9 cellular contexts compared by ENCODE assay signal in genomic region chr12:44834996-44835395, GRCh38. TPM values are rescaled to one million over a fixed set of nuclear protein-coding genes. Genes with fewer than 3 reads are reported as not detected.
A peak's percentile ranks its signal among the peaks of the same experiment; 100 is the strongest.
DNase-seq lines count a peak whose midpoint lies in the region; ATAC-seq and TF ChIP-seq lines count a peak whose summit lies in the region.
"Not testable (repeated sequence)": the region's sequence is repeated elsewhere in the genome, so short reads cannot be mapped to it uniquely, and the experiment has no call there.
"Had no signal": no experiment of that assay in that cellular context is flagged by ENCODE, and none has a peak within 500 bp of the region (broad histone marks: within the 10 kb centered on the region; RNA-seq: fewer than 3 reads in every experiment).

No MANE protein-coding gene starts in this region.

- H2AFZ ChIP-seq in neural progenitor cell (replicated peaks), result not testable (repeated sequence)

- H3K36me3 ChIP-seq in CD8-positive, alpha-beta T cell (ENCODE audit: insufficient read depth, low read length); esophagus squamous epithelium; neural progenitor cell: not testable (repeated sequence)

- ATAC-seq in CD8-positive, alpha-beta T cell; T-helper 17 cell; activated naive CD4-positive, alpha-beta T cell treated with anti-CD3 and anti-CD28 coated beads, Interleukin-2, amount 50 U/mL, for 72 hours: not testable (repeated sequence)

- peaks cover 25% of the 10 kb centered on the region for H3K36me3 Mint-ChIP-seq in CD8-positive, alpha-beta T cell
- H3K36me3 Mint-ChIP-seq in T-helper 17 cell (ENCODE audit: low read depth); activated T-cell treated with anti-CD3 and anti-CD28 coated beads, Interleukin-2, amount 50 U/mL, for 24 hours (ENCODE audit: low read depth); activated naive CD4-positive, alpha-beta T cell treated with anti-CD3 and anti-CD28 coated beads, Interleukin-2, amount 50 U/mL, for 72 hours; chondrocyte (ENCODE audit: low read depth): not testable (repeated sequence)
- H3K36me3 Mint-ChIP-seq in neural progenitor cell, result peaks cover 14% of the 10 kb centered on the region

- WGBS in esophagus squamous epithelium, 2 donors, result 63 to 85% methylated on average over 4 of the region's 7 CpGs

- peaks cover 95% of the 10 kb centered on the region for H3K4me1 Mint-ChIP-seq in CD8-positive, alpha-beta T cell (ENCODE audit: low read depth)
- H3K4me1 Mint-ChIP-seq in T-helper 17 cell (peaks cover 45% of the 10 kb centered on the region), neural progenitor cell (peaks cover 16% of the 10 kb centered on the region)
- H3K4me1 Mint-ChIP-seq in activated T-cell treated with anti-CD3 and anti-CD28 coated beads, Interleukin-2, amount 50 U/mL, for 24 hours (ENCODE audit: low read depth), result peaks cover 94% of the 10 kb centered on the region
- H3K4me1 Mint-ChIP-seq in chondrocyte (ENCODE audit: low read depth), result not testable (repeated sequence)

- not testable (repeated sequence) for TF ChIP-seq POLR2A in esophagus squamous epithelium (IDR thresholded peaks at IDR 0.05)

- H3K4me3 ChIP-seq in CD8-positive, alpha-beta T cell (ENCODE audit: low read depth, low read length), result peak overlapping the region; percentile 20
- not testable (repeated sequence) for H3K4me3 ChIP-seq in esophagus squamous epithelium, neural progenitor cell

- CTCF ChIA-PET in CD8-positive, alpha-beta T cell (lab: Charles Lee), result not testable (repeated sequence)

- H3K4me3 Mint-ChIP-seq in CD8-positive, alpha-beta T cell, result peak overlapping the region; percentile 73
- not testable (repeated sequence) for H3K4me3 Mint-ChIP-seq in T-helper 17 cell; chondrocyte (ENCODE audit: unreplicated experiment); neural progenitor cell
- H3K4me3 Mint-ChIP-seq in activated T-cell treated with anti-CD3 and anti-CD28 coated beads, Interleukin-2, amount 50 U/mL, for 24 hours, result peak overlapping the region; percentile 18

- H3K27ac Mint-ChIP-seq in CD8-positive, alpha-beta T cell, result peak overlapping the region; percentile 94
- peak overlapping the region; percentile 95 for H3K27ac Mint-ChIP-seq in T-helper 17 cell
- peak overlapping the region; percentile 88 for H3K27ac Mint-ChIP-seq in activated T-cell treated with anti-CD3 and anti-CD28 coated beads, Interleukin-2, amount 50 U/mL, for 24 hours
- H3K27ac Mint-ChIP-seq in activated naive CD4-positive, alpha-beta T cell treated with anti-CD3 and anti-CD28 coated beads, Interleukin-2, amount 50 U/mL, for 72 hours, result peak overlapping the region; percentile 86 to 88
- H3K27ac Mint-ChIP-seq in chondrocyte (ENCODE audit: unreplicated experiment), result not testable (repeated sequence)
- peak overlapping the region; percentile 38 for H3K27ac Mint-ChIP-seq in neural progenitor cell

- H3K4me1 ChIP-seq in CD8-positive, alpha-beta T cell (ENCODE audit: insufficient read depth, low read length), result peaks cover 90% of the 10 kb centered on the region
- H3K4me1 ChIP-seq in esophagus squamous epithelium, result peaks cover 0 to 28% (median 5%) of the 10 kb centered on the region in 3 donors
- not testable (repeated sequence) for H3K4me1 ChIP-seq in neural progenitor cell

- TF ChIP-seq CTCF in CD8-positive, alpha-beta T cell (IDR thresholded peaks at IDR 0.05); chondrocyte (IDR thresholded peaks at IDR 0.05); esophagus squamous epithelium (IDR thresholded peaks at IDR 0.05); neural progenitor cell (IDR thresholded peaks at IDR 0.05): not testable (repeated sequence)

- POLR2A ChIA-PET in CD8-positive, alpha-beta T cell (lab: Charles Lee), result interaction anchor here (2.3 kb wide), 1 partner anchor 26 kb away, joined by 9 read pairs; no protein-coding TSS in a partner anchor

- not testable (repeated sequence) for H3K9me3 ChIP-seq in CD8-positive, alpha-beta T cell (ENCODE audit: low read length); T-helper 17 cell (ENCODE audit: control insufficient read depth, low read length, poor library complexity, severe bottlenecking); esophagus squamous epithelium; neural progenitor cell (ENCODE audit: low read depth)

- H3K9me3 Mint-ChIP-seq in CD8-positive, alpha-beta T cell; activated T-cell treated with anti-CD3 and anti-CD28 coated beads, Interleukin-2, amount 50 U/mL, for 24 hours; activated naive CD4-positive, alpha-beta T cell treated with anti-CD3 and anti-CD28 coated beads, Interleukin-2, amount 50 U/mL, for 72 hours; chondrocyte (ENCODE audit: low read depth); neural progenitor cell: not testable (repeated sequence)

- not testable (repeated sequence) for H3F3A ChIP-seq in neural progenitor cell (ENCODE audit: low read depth)

- DNase-seq in CD8-positive, alpha-beta T cell; T-helper 17 cell; activated T-cell treated with anti-CD3 and anti-CD28 coated beads, Interleukin-2, amount 50 U/mL, for 24 hours; activated naive CD4-positive, alpha-beta T cell treated with anti-CD3 and anti-CD28 coated beads, Interleukin-2, amount 50 U/mL, for 72 hours (ENCODE audit: low spot score in 2 of 2); esophagus squamous epithelium (lab: John Stamatoyannopoulos, UW); neural progenitor cell (ENCODE audit: low spot score): not testable (repeated sequence)
- DNase-seq in chondrocyte (ENCODE audit: low spot score), result peak; percentile 68

- intact Hi-C loops in CD8-positive, alpha-beta T cell (cut with DNase I, micrococcal nuclease), result loop anchor here in 1 of 2 experiments (1.0 to 5.0 kb wide), 2 partner anchors 8 to 37 kb away; no protein-coding TSS in a partner anchor
- intact Hi-C loops in esophagus squamous epithelium (cut with DNase I), result not testable (repeated sequence)

- H4K20me1 ChIP-seq in neural progenitor cell (ENCODE audit: low read depth), result peaks cover 30% of the 10 kb centered on the region

- H3K4me2 ChIP-seq in neural progenitor cell, result not testable (repeated sequence)

- H3K27ac ChIP-seq in CD8-positive, alpha-beta T cell (ENCODE audit: low read depth, low read length), result peak overlapping the region; percentile 57
- H3K27ac ChIP-seq in esophagus squamous epithelium (peak overlapping the region; percentile 53 to 81 (median 64)), temporal lobe (ENCODE audit: low read depth, low read length) (peak overlapping the region; percentile 73)
- H3K27ac ChIP-seq in neural progenitor cell, result not testable (repeated sequence)

- peaks cover 26% of the 10 kb centered on the region for H3K79me2 ChIP-seq in neural progenitor cell (ENCODE audit: low read depth)

- not testable (repeated sequence) for H3K9ac ChIP-seq in neural progenitor cell

- not testable (repeated sequence) for H3K27me3 ChIP-seq in CD8-positive, alpha-beta T cell (ENCODE audit: insufficient read depth, low read length); esophagus squamous epithelium; neural progenitor cell

- H3K27me3 Mint-ChIP-seq in CD8-positive, alpha-beta T cell (ENCODE audit: low read depth); T-helper 17 cell; activated T-cell treated with anti-CD3 and anti-CD28 coated beads, Interleukin-2, amount 50 U/mL, for 24 hours; chondrocyte (ENCODE audit: low read depth); neural progenitor cell (ENCODE audit: insufficient read depth, low read depth): not testable (repeated sequence)

RNA-seq across cellular contexts. Expression of gene NELL2, which starts 41.1 kb away (rescaled TPM):
- 100 to 1,000 TPM; 384 to 390 TPM for total RNA-seq in CD8-positive, alpha-beta T cell
- total RNA-seq in T-helper 17 cell, result 100 to 1,000 TPM in 1 of 2 donors, 10 to 100 TPM in 1; 62.5 to 110 TPM
- 10 to 100 TPM; 47.5 to 82.3 TPM for total RNA-seq in activated naive CD4-positive, alpha-beta T cell treated with anti-CD3 and anti-CD28 coated beads, Interleukin-2, amount 50 U/mL, for 72 hours
- total RNA-seq in chondrocyte, result not detected in 3 replicates
- 10 to 100 TPM in 1 of 4 donors, 1 to 10 TPM in 1, under 1 TPM in 2; 0.23 to 11.4 (median 1.7) TPM for total RNA-seq in esophagus squamous epithelium
- total RNA-seq in neural progenitor cell (ENCODE audit: low replicate concordance), result 317 and 398 TPM in 2 replicates
- total RNA-seq in temporal lobe, result 1,352 TPM
- total RNA-seq: LHCN-M2 had no signal
